8 cellular contexts compared by ENCODE assay signal in genomic region chr3:172104471-172105072, GRCh38.
DNase-seq lines count a peak whose midpoint lies in the region; ATAC-seq lines count a peak whose summit lies in the region.

No MANE protein-coding gene starts in this region.

- H3K27me3 ChIP-seq in effector memory CD4-positive, alpha-beta T cell (replicated peaks; ENCODE audit: control insufficient read depth, insufficient read depth, low read length, poor library complexity, severe bottlenecking): no peaks in the 10 kb centered on the region

- no peaks in the 10 kb centered on the region for H3K36me3 Mint-ChIP-seq in naive thymus-derived CD8-positive, alpha-beta T cell

- H3K4me3 Mint-ChIP-seq in naive thymus-derived CD8-positive, alpha-beta T cell: peak overlapping the region in 7 of 10 donors; percentile 3 to 63 (median 23)

- ATAC-seq in naive thymus-derived CD8-positive, alpha-beta T cell: no peak

- H3K4me1 Mint-ChIP-seq in naive thymus-derived CD8-positive, alpha-beta T cell: peaks cover 42 to 93% (median 88%) of the 10 kb centered on the region in 4 donors

- no peaks in the 10 kb centered on the region for H3K9me3 ChIP-seq in effector memory CD4-positive, alpha-beta T cell (ENCODE audit: control insufficient read depth, low read length)

- in situ Hi-C loops in KBM-7 (cut with MboI; ENCODE audit: low pct_unique_long_range_greater_than_20kb, low sequenced_read_pairs): no loop called here

- H3K27ac ChIP-seq in effector memory CD4-positive, alpha-beta T cell (ENCODE audit: insufficient read depth, low read length, poor library complexity, severe bottlenecking): no peak overlapping the region

- peaks cover 0 to 2% (median 0%) of the 10 kb centered on the region in 5 donors for H3K27me3 Mint-ChIP-seq in naive thymus-derived CD8-positive, alpha-beta T cell

- H3K9me3 Mint-ChIP-seq in naive thymus-derived CD8-positive, alpha-beta T cell: no peaks in the 10 kb centered on the region

- POLR2A ChIA-PET in naive thymus-derived CD8-positive, alpha-beta T cell (lab: Charles Lee): interaction anchor here (0.7 kb wide), 1 partner anchor 48 kb away, joined by 3 read pairs; no protein-coding TSS in a partner anchor

- no peak overlapping the region for H3K4me3 ChIP-seq in effector memory CD4-positive, alpha-beta T cell (ENCODE audit: insufficient read depth, low read depth, low read length, poor library complexity, severe bottlenecking)

- H3K36me3 ChIP-seq in effector memory CD4-positive, alpha-beta T cell (ENCODE audit: control insufficient read depth, insufficient read depth, low read length): no peaks in the 10 kb centered on the region

- peaks cover 41% of the 10 kb centered on the region for H3K4me1 ChIP-seq in effector memory CD4-positive, alpha-beta T cell (ENCODE audit: control insufficient read depth, insufficient read depth, low read length, poor library complexity, severe bottlenecking)

- peak overlapping the region; percentile 40 to 90 (median 70) for H3K27ac Mint-ChIP-seq in naive thymus-derived CD8-positive, alpha-beta T cell

- DNase-seq in Daoy (ENCODE audit: low read depth): peak; percentile 64
- DNase-seq in NCI-H2029 (lab: John Stamatoyannopoulos, UW): peak; percentile 88
- DNase-seq in dermis microvascular lymphatic vessel endothelial cell (ENCODE audit: low read depth in 2 of 2): peak; percentile 63 to 83
- DNase-seq in naive thymus-derived CD8-positive, alpha-beta T cell: peak in 1 of 10 donors; percentile 17
- DNase-seq in effector memory CD4-positive, alpha-beta T cell: no peak
- DNase-seq in AG20443 (ENCODE audit: low spot score): no peak
- DNase-seq in KBM-7: no peak
- no peak for DNase-seq in cerebellum (ENCODE audit: low spot score)

Comparison
In these comparisons a context has a peak if more than half of its experiments do, and no peak if none do; other contexts are left out.
1. DNase-seq: peak in Daoy (single experiment), NCI-H2029 (single experiment) and dermis microvascular lymphatic vessel endothelial cell (2 of 2); none in effector memory CD4-positive, alpha-beta T cell (0 of 3), AG20443 (single experiment), KBM-7 (single experiment) and cerebellum (single experiment).